Comparison of ENCODE assay signal across 8 cellular contexts in genomic region chr10:125822878-125823662, GRCh38. TPM values are rescaled to one million over a fixed set of nuclear protein-coding genes. Genes with fewer than 3 reads are reported as not detected.
DNase-seq lines count a peak whose midpoint lies in the region; ATAC-seq and TF ChIP-seq lines count a peak whose summit lies in the region.

Gene BCCIP (plus strand): TSS chr10:125823546. CDS start chr10:125823558, 12 bp downstream.
Gene UROS (minus strand): TSS chr10:125823258. CDS start chr10:125816499, 6,759 bp downstream.

- H3K4me1 ChIP-seq in mammary epithelial cell (ENCODE audit: insufficient read depth, low read length), result peaks cover 21% of the 10 kb centered on the region

- H3K9me3 ChIP-seq in AG04450 (ENCODE audit: control insufficient read depth, insufficient read depth, low read length), result no peaks in the 10 kb centered on the region
- H3K9me3 ChIP-seq in mammary epithelial cell (replicated peaks; ENCODE audit: insufficient read depth, low read length), result no peaks in the 10 kb centered on the region

- no peaks in the 10 kb centered on the region for H3K27me3 ChIP-seq in AG04450 (ENCODE audit: control insufficient read depth, insufficient read depth, low read length)
- no peaks in the 10 kb centered on the region for H3K27me3 ChIP-seq in mammary epithelial cell (ENCODE audit: insufficient read depth, low read length)

- peaks cover 0 to 3% (median 2%) of the 10 kb centered on the region in 3 donors for H3K27me3 Mint-ChIP-seq in immature natural killer cell (ENCODE audit: low read depth in 3 of 3)

- in situ Hi-C loops in GM18951 (cut with MboI; ENCODE audit: low sequenced_read_pairs, unreplicated experiment), result no loop called here
- in situ Hi-C loops in mammary epithelial cell (cut with MboI; ENCODE audit: low sequenced_read_pairs in 2 of 2), result no loop called here

- ATAC-seq in HG03175 (IDR thresholded peaks at IDR 0.05; ENCODE audit: unreplicated experiment), result peak; percentile 76

- no peaks in the 10 kb centered on the region for H3K9me3 Mint-ChIP-seq in immature natural killer cell

- peak; percentile 84 for DNase-seq in AG04450 (ENCODE audit: low read depth, low spot score)
- DNase-seq in NCI-H2227 treated with DMSO at 0.1 percent for 48 hours (lab: John Stamatoyannopoulos, UW), result peak; percentile 75
- peak; percentile 80 for DNase-seq in mammary epithelial cell
- peak; percentile 94 to 97 (median 96) for DNase-seq in immature natural killer cell
- DNase-seq in smooth muscle cell of the brain vasculature (ENCODE audit: low read depth, low spot score), result peak; percentile 74

- H3K9ac ChIP-seq in mammary epithelial cell (ENCODE audit: insufficient read depth, low read length), result peak within 1 kb of the TSS; percentile 89

- WGBS in mammary epithelial cell (ENCODE audit: low coverage, missing lambda C conversion rate), result under 1% methylated on average over 51 of the region's 74 CpGs

- H3K4me3 ChIP-seq in AG04450 (ENCODE audit: low read depth, low read length) (peak within 1 kb of the TSS; percentile 96), WI38 (ENCODE audit: low read depth, low read length) (peak within 1 kb of the TSS; percentile 98), mammary epithelial cell (replicated peaks in 1 of 3; ENCODE audit: insufficient read depth in 1 of 3, low read depth in 2 of 3, low read length in 3 of 3) (peak within 1 kb of the TSS; percentile 62 to 88 (median 64))

- H3K27ac Mint-ChIP-seq in immature natural killer cell, result peak within 1 kb of the TSS in 3 of 6 donors; percentile 74 to 89 (median 88)

- H3K79me2 ChIP-seq in mammary epithelial cell (ENCODE audit: insufficient read depth, low read length), result peaks cover 76% of the 10 kb centered on the region

- H3K36me3 ChIP-seq in mammary epithelial cell (ENCODE audit: insufficient read depth, low read length), result peaks cover 9% of the 10 kb centered on the region

- peaks cover 3 to 6% (median 4%) of the 10 kb centered on the region in 3 donors for H3K36me3 Mint-ChIP-seq in immature natural killer cell

- peaks cover 4 to 6% of the 10 kb centered on the region in 2 donors for H3K4me1 Mint-ChIP-seq in immature natural killer cell

- peak within 1 kb of the TSS; percentile 91 for H2AFZ ChIP-seq in mammary epithelial cell (ENCODE audit: low read depth, low read length)

- peak within 1 kb of the TSS; percentile 83 for H3K4me2 ChIP-seq in mammary epithelial cell (ENCODE audit: insufficient read depth, low read depth, low read length)

- H4K20me1 ChIP-seq in mammary epithelial cell (ENCODE audit: insufficient read depth, low read length), result no peaks in the 10 kb centered on the region

- BruUV-seq in mammary epithelial cell (replicated peaks; lab: Mats Ljungman, UMichigan), result no TSS peak

- peak within 1 kb of the TSS; percentile 78 to 88 (median 84) for H3K4me3 Mint-ChIP-seq in immature natural killer cell

- no peak for TF ChIP-seq CTCF in AG04450 (IDR thresholded peaks at IDR 0.05; ENCODE audit: low read depth, low read length)
- TF ChIP-seq CTCF in WI38 (IDR thresholded peaks at IDR 0.05; ENCODE audit: low read depth, low read length), result no peak
- TF ChIP-seq CTCF in mammary epithelial cell (conservative IDR thresholded peaks at IDR 0.05 in 1 of 2, IDR thresholded peaks at IDR 0.05 in 1 of 2; ENCODE audit: extremely low read depth in 1 of 2, insufficient read depth in 1 of 2, low read depth in 1 of 2, low read length in 2 of 2), result no peak

- H3K27ac ChIP-seq in AG04450 (ENCODE audit: low read depth, low read length) (peak within 1 kb of the TSS; percentile 97), mammary epithelial cell (ENCODE audit: insufficient read depth, low read depth, low read length) (peak within 1 kb of the TSS; percentile 84)

- intact Hi-C loops in mammary epithelial cell (cut with micrococcal nuclease), result no loop called here

- CTCF ChIA-PET in AG04450 (lab: Charles Lee), result no interaction called here
- CTCF ChIA-PET in mammary epithelial cell (lab: Charles Lee; ENCODE audit: low non-redundant PET), result no interaction called here

- peak; percentile 86 for TF ChIP-seq POLR2A in GM18951 (IDR thresholded peaks at IDR 0.05; ENCODE audit: extremely low read depth, insufficient read depth, insufficient read length)

- dilution Hi-C loops in mammary epithelial cell (cut with HindIII; ENCODE audit: low sequenced_read_pairs), result no loop called here

- POLR2A ChIA-PET in AG04450 (lab: Yijun Ruan, JAX), result interaction anchor here (0.6 to 1.3 kb wide), 2 partner anchors 16 to 35 kb away, joined by 3 to 6 read pairs; no protein-coding TSS in a partner anchor

RNA-seq across cellular contexts. Expression of gene BCCIP, which starts in this region (rescaled TPM):
- polyA plus RNA-seq in AG04450 (2011; rRNA removed) (43.8 and 63.8 TPM in 2 replicates), mammary epithelial cell (44.1 TPM), immature natural killer cell (10 to 100 TPM; 53.8 to 74.9 (median 63.6) TPM)
- 26.1 and 31.2 TPM in 2 replicates for polyA minus RNA-seq in AG04450 (2011; rRNA and poly(A)+ RNA removed)
- 10 to 100 TPM; 21.2 to 74.4 TPM for total RNA-seq in mammary epithelial cell
- 21.2 TPM for polyA minus RNA-seq in mammary epithelial cell

RNA-seq across cellular contexts. Expression of gene UROS, which starts in this region (rescaled TPM):
- polyA plus RNA-seq in AG04450 (2011; rRNA removed), result 61.1 and 65.9 TPM in 2 replicates
- 32.2 and 33.4 TPM in 2 replicates for polyA minus RNA-seq in AG04450 (2011; rRNA and poly(A)+ RNA removed)
- 10 to 100 TPM; 55.8 to 63.7 TPM for total RNA-seq in mammary epithelial cell
- 42.7 TPM for polyA plus RNA-seq in mammary epithelial cell
- 24.8 TPM for polyA minus RNA-seq in mammary epithelial cell
- polyA plus RNA-seq in immature natural killer cell, result 100 to 1,000 TPM in 1 of 3 donors, 10 to 100 TPM in 2; 73.6 to 118 (median 95.1) TPM

Comparison
In these comparisons a context has a peak if more than half of its experiments do, and no peak if none do; other contexts are left out.
1. Peak in every context shown above with its lines: DNase-seq, ATAC-seq, H3K4me3 ChIP-seq and H3K27ac ChIP-seq.